In the genomic region with DNA sequence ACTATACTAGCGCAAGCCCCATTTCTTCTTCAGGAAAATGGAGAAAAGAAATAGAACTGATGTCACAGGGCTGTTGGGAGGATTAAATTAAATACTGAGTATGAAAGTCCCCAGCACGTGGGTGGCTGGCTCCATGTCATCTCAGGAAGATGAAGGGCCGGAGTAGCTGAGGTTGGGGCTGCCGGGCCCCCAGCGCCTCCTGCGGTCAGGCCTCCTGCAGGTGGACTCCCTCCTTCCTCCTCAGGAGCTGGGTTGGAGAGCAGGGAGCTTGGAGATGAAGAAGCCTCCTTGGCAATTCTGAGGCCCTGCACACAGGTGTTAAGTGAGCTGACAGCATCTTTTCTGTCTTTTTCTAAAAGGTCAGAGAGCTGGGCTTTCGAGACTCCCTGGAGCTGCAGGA, we compare ENCODE assay signal across 16 cellular contexts.
DNase-seq lines count a peak whose midpoint lies in the region; ATAC-seq and TF ChIP-seq lines count a peak whose summit lies in the region.
"Had no signal": no experiment of that assay in that cellular context is flagged by ENCODE, and none has a peak within 500 bp of the region (broad histone marks: within the 10 kb centered on the region; RNA-seq: fewer than 3 reads in every experiment).

No MANE protein-coding gene starts in this region.

- H3K9ac ChIP-seq in neural cell (ENCODE audit: low read length), result peak overlapping the region; percentile 87

- no peak for TF ChIP-seq POLR2A in upper lobe of left lung (IDR thresholded peaks at IDR 0.05)

- H3K9me3 ChIP-seq in neural cell (ENCODE audit: low read length) (no peaks in the 10 kb centered on the region), upper lobe of left lung (no peaks in the 10 kb centered on the region)
- H3K9me3 ChIP-seq: A549 had no signal

- peak overlapping the region; percentile 37 for H3K27ac Mint-ChIP-seq in stimulated activated naive B cell treated with anti-CD40 and anti-IgM and Interleukin-4, amounts not matched to agents 10 μg/mL and 1 μg/mL and 100 μg/mL, for 72 hours
- H3K27ac Mint-ChIP-seq: CD8-positive, alpha-beta T cell had no signal

- H3K4me3 Mint-ChIP-seq in stimulated activated naive B cell treated with anti-CD40 and anti-IgM and Interleukin-4, amounts not matched to agents 10 μg/mL and 1 μg/mL and 100 μg/mL, for 72 hours, result no peak overlapping the region
- H3K4me3 Mint-ChIP-seq: CD14-positive monocyte; CD8-positive, alpha-beta T cell had no signal

- H3K9me2 ChIP-seq in neural cell (ENCODE audit: insufficient read depth, low read length), result no peaks in the 10 kb centered on the region

- no peak overlapping the region for H3K4me2 ChIP-seq in neural cell (ENCODE audit: low read length)
- H3K4me2 ChIP-seq: A549 had no signal

- no peak for ATAC-seq in stimulated activated naive B cell treated with anti-CD40 and anti-IgM and Interleukin-4, amounts not matched to agents 10 μg/mL and 1 μg/mL and 100 μg/mL, for 72 hours (replicated peaks)
- no peak for ATAC-seq in upper lobe of left lung (ENCODE audit: low FRiP score in 2 of 2)
- ATAC-seq: A549; CD8-positive, alpha-beta T cell had no signal

- H3K36me3 ChIP-seq in neural cell (ENCODE audit: insufficient read depth, low read length) (no peaks in the 10 kb centered on the region), upper lobe of left lung (no peaks in the 10 kb centered on the region)

- peaks cover 0 to 3% of the 10 kb centered on the region in 2 donors for H3K9me3 Mint-ChIP-seq in stimulated activated naive B cell treated with anti-CD40 and anti-IgM and Interleukin-4, amounts not matched to agents 10 μg/mL and 1 μg/mL and 100 μg/mL, for 72 hours
- H3K9me3 Mint-ChIP-seq: CD8-positive, alpha-beta T cell had no signal

- no peaks in the 10 kb centered on the region for H3K79me2 ChIP-seq in neural cell (replicated peaks; ENCODE audit: insufficient read depth, low read length)

- H3K4me1 Mint-ChIP-seq in stimulated activated naive B cell treated with anti-CD40 and anti-IgM and Interleukin-4, amounts not matched to agents 10 μg/mL and 1 μg/mL and 100 μg/mL, for 72 hours, result no peaks in the 10 kb centered on the region

- 80 to 84% methylated on average over 7 of the region's 7 CpGs for WGBS in upper lobe of left lung, 2 donors

- peak overlapping the region; percentile 26 for H3K27ac ChIP-seq in caudate nucleus (ENCODE audit: low read depth, low read length)
- H3K27ac ChIP-seq in neural cell (ENCODE audit: low read length), result peak overlapping the region; percentile 98
- no peak overlapping the region for H3K27ac ChIP-seq in upper lobe of left lung
- H3K27ac ChIP-seq: A549, HL-60 had no signal

- TF ChIP-seq RAD21 in neural cell (conservative IDR thresholded peaks at IDR 0.05), result no peak

- TF ChIP-seq CTCF in neural cell (IDR thresholded peaks at IDR 0.05; ENCODE audit: poor library complexity, severe bottlenecking) (no peak), upper lobe of left lung (IDR thresholded peaks at IDR 0.05) (no peak)

- H3K27me3 ChIP-seq in neural cell (ENCODE audit: insufficient read depth, low read depth, low read length), result no peaks in the 10 kb centered on the region
- no peaks in the 10 kb centered on the region for H3K27me3 ChIP-seq in upper lobe of left lung

- peaks cover 0 to 7% of the 10 kb centered on the region in 2 donors for H3K36me3 Mint-ChIP-seq in stimulated activated naive B cell treated with anti-CD40 and anti-IgM and Interleukin-4, amounts not matched to agents 10 μg/mL and 1 μg/mL and 100 μg/mL, for 72 hours
- H3K36me3 Mint-ChIP-seq: CD14-positive monocyte; CD8-positive, alpha-beta T cell had no signal

- peaks cover 0 to 19% of the 10 kb centered on the region in 2 donors for H3K27me3 Mint-ChIP-seq in stimulated activated naive B cell treated with anti-CD40 and anti-IgM and Interleukin-4, amounts not matched to agents 10 μg/mL and 1 μg/mL and 100 μg/mL, for 72 hours

- TF ChIP-seq EP300 in neural cell (conservative IDR thresholded peaks at IDR 0.05; ENCODE audit: poor library complexity, severe bottlenecking) (no peak), upper lobe of left lung (IDR thresholded peaks at IDR 0.05) (no peak)

- H3F3A ChIP-seq in neural cell (ENCODE audit: insufficient read depth, low read length, poor library complexity, severe bottlenecking), result no peaks in the 10 kb centered on the region

- no peaks in the 10 kb centered on the region for H4K20me1 ChIP-seq in neural cell (ENCODE audit: insufficient read depth)

- H3K4me3 ChIP-seq in neural cell (ENCODE audit: low read length), result no peak overlapping the region
- H3K4me3 ChIP-seq in upper lobe of left lung, result no peak overlapping the region
- H3K4me3 ChIP-seq: A549 had no signal

- no peak overlapping the region for H2AFZ ChIP-seq in neural cell (ENCODE audit: low read depth, low read length)

- DNase-seq in NCI-H69 (lab: John Stamatoyannopoulos, UW) (peak; percentile 22), caudate nucleus (lab: John Stamatoyannopoulos, UW) (no peak), NCI-H2107 (lab: John Stamatoyannopoulos, UW) (no peak), upper lobe of left lung (no peak)
- DNase-seq in stimulated activated naive B cell treated with anti-CD40 and anti-IgM and Interleukin-4, amounts not matched to agents 10 μg/mL and 1 μg/mL and 100 μg/mL, for 72 hours, result no peak
- no peak for DNase-seq in activated CD4-positive, alpha-beta T cell treated with anti-CD3 and anti-CD28 coated beads, Interleukin-2, amount 50 U/mL, for 1 hour
- DNase-seq: CD8-positive, alpha-beta T cell; COR-L47; DMS153; DMS79 treated with DMSO at 0.1 percent for 48 hours; EL; HCEC 1CT had no signal

- H3K4me1 ChIP-seq in upper lobe of left lung, result peaks cover 0 to 6% (median 3%) of the 10 kb centered on the region in 4 donors
- H3K4me1 ChIP-seq: A549 had no signal

TF ChIP-seq in neural cell, 6 proteins besides CTCF, POLR2A, EP300 and RAD21:
- TF ChIP-seq MXI1 (conservative IDR thresholded peaks at IDR 0.05; ENCODE audit: poor library complexity, severe bottlenecking), result no peak
- no peak for TF ChIP-seq SMC3 (conservative IDR thresholded peaks at IDR 0.05; ENCODE audit: poor library complexity)
- TF ChIP-seq, protein P1, sequence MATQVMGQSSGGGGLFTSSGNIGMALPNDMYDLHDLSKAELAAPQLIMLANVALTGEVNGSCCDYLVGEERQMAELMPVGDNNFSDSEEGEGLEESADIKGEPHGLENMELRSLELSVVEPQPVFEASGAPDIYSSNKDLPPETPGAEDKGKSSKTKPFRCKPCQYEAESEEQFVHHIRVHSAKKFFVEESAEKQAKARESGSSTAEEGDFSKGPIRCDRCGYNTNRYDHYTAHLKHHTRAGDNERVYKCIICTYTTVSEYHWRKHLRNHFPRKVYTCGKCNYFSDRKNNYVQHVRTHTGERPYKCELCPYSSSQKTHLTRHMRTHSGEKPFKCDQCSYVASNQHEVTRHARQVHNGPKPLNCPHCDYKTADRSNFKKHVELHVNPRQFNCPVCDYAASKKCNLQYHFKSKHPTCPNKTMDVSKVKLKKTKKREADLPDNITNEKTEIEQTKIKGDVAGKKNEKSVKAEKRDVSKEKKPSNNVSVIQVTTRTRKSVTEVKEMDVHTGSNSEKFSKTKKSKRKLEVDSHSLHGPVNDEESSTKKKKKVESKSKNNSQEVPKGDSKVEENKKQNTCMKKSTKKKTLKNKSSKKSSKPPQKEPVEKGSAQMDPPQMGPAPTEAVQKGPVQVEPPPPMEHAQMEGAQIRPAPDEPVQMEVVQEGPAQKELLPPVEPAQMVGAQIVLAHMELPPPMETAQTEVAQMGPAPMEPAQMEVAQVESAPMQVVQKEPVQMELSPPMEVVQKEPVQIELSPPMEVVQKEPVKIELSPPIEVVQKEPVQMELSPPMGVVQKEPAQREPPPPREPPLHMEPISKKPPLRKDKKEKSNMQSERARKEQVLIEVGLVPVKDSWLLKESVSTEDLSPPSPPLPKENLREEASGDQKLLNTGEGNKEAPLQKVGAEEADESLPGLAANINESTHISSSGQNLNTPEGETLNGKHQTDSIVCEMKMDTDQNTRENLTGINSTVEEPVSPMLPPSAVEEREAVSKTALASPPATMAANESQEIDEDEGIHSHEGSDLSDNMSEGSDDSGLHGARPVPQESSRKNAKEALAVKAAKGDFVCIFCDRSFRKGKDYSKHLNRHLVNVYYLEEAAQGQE (IDR thresholded peaks at IDR 0.05; ENCODE audit: borderline replicate concordance), result no peak
- no peak for TF ChIP-seq POLR2AphosphoS5 (IDR thresholded peaks at IDR 0.05)
- TF ChIP-seq TAF1 (IDR thresholded peaks at IDR 0.05; ENCODE audit: low read depth), result no peak
- TF ChIP-seq EZH2 (IDR thresholded peaks at IDR 0.05; ENCODE audit: borderline replicate concordance, insufficient read depth, low read length, poor library complexity, severe bottlenecking), result no peak

Comparison
In these comparisons a context has a peak if more than half of its experiments do, and no peak if none do; other contexts are left out.
1. H3K27ac ChIP-seq: peak in caudate nucleus (single experiment) and neural cell (single experiment); none in upper lobe of left lung (0 of 4).